In the genomic region with DNA sequence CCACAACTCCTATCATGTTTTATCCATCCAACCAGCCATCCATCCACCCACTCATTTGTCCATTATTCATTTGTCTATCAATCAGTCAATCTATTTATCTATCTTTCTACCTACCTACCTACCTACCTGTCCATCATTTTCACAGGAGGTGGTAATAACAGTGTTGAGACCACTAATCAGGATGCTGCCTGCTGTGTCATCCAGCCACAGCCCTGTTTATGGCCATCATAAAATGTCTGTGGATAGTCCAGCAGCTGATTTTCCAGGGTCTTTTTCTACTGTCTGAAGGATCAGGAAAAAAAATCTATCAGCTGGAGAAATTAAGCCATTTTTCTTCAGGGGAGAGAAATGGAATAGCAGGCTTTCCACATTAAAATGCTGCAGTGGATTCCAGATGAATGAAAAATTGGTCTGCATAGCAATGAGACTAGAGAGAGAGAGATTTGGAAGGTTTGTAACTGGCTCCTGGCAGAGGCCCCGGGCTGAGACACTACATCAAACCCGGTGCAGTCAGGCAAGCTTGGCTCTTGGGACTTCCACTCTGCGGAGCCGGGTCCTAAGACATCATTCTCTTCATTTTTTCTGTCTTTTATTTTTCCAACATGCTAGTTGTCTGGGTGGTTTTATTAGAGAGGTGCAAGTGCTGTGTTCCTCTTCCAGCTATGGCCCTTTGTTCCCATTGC, we compare ENCODE assay signal across 19 cellular contexts.
"Had no signal": no experiment of that assay in that cellular context is flagged by ENCODE, and none has a peak within 500 bp of the region (broad histone marks: within the 10 kb centered on the region; RNA-seq: fewer than 3 reads in every experiment).

No MANE protein-coding gene starts in this region.

- DNase-seq: activated CD4-positive, alpha-beta T cell treated with anti-CD3 and anti-CD28 coated beads for 48 hours; activated CD4-positive, alpha-beta T cell treated with anti-CD3 and anti-CD28 coated beads, Interleukin-2, amount 50 U/mL, for 48 hours; activated CD8-positive, alpha-beta memory T cell treated with anti-CD3 and anti-CD28 coated beads, Interleukin-2, amount 50 U/mL, for 4 hours; activated effector memory CD4-positive, alpha-beta T cell treated with anti-CD3 and anti-CD28 coated beads, Interleukin-2, amount 50 U/mL, for 16 hours; activated naive CD4-positive, alpha-beta T cell treated with anti-CD3 and anti-CD28 coated beads for 36 hours; activated naive CD8-positive, alpha-beta T cell treated with anti-CD3 and anti-CD28 coated beads for 36 hours; activated T-cell treated with anti-CD3 and anti-CD28 coated beads, Interleukin-2, amount 50 U/mL, for 1 hour; adrenal gland; brain microvascular endothelial cell; left colon; mammary epithelial cell; naive thymus-derived CD4-positive, alpha-beta T cell; pancreas; right cardiac atrium; stimulated activated CD4-positive, alpha-beta T cell treated with anti-CD3 and anti-CD28 coated beads, Interleukin-15, amount 100 ng/mL, for 24 hours; stimulated activated CD4-positive, alpha-beta T cell treated with anti-CD3 and anti-CD28 coated beads, Interleukin-2, amount 100 ng/mL, for 24 hours; stimulated activated naive CD4-positive, alpha-beta T cell; T1000; WERI-Rb-1 had no signal
